ENCODE assay signal across 9 cellular contexts in the genomic region with DNA sequence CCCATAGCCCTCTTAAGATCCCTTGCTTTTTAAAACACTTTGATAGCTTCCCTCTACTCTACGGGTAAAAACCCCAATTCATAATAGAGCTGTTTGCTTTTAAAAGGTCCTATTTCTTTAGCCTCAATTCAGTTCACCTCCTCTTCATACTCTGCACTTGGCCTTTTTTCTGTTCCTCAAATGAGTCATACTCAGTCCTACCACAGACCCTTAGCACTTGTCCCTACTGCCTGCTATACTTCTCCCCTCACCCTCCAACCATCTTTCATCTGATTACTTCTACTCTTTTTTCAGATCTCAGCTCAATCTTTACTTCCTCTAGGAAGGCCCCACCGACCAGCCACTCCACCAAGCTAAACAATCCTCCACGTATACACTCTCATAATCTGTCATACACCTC. TPM values are rescaled to one million over a fixed set of nuclear protein-coding genes. Genes with fewer than 3 reads are reported as not detected.
DNase-seq lines count a peak whose midpoint lies in the region; ATAC-seq and TF ChIP-seq lines count a peak whose summit lies in the region.
"Had no signal": no experiment of that assay in that cellular context is flagged by ENCODE, and none has a peak within 500 bp of the region (broad histone marks: within the 10 kb centered on the region; RNA-seq: fewer than 3 reads in every experiment).

No MANE protein-coding gene starts in this region.

- H3K79me2 ChIP-seq in DOHH2 (ENCODE audit: control insufficient read depth, low read length) = peaks cover 75% of the 10 kb centered on the region
- H3K79me2 ChIP-seq in mesendoderm (ENCODE audit: control insufficient read depth, insufficient read depth, low read length) = peaks cover 27% of the 10 kb centered on the region
- H3K79me2 ChIP-seq in mammary epithelial cell (ENCODE audit: insufficient read depth, low read length) = peaks cover 78% of the 10 kb centered on the region

- H2AFZ ChIP-seq in mammary epithelial cell (ENCODE audit: low read depth, low read length) = no peak overlapping the region

- no peak overlapping the region for H2BK120ac ChIP-seq in mesendoderm (ENCODE audit: low read depth, low read length)

- CTCF ChIA-PET in WTC11 (lab: Charles Lee) (interaction anchor here (0.8 to 6.1 kb wide), 4 partner anchors 8 to 76 kb away, joined by 3 to 43 read pairs (median 5); partner anchors contain the start of gene DIAPH1), mammary epithelial cell (lab: Charles Lee; ENCODE audit: low non-redundant PET) (no interaction called here)

- H3K27me3 ChIP-seq in DOHH2 (ENCODE audit: control insufficient read depth, low read length) = no peaks in the 10 kb centered on the region
- H3K27me3 ChIP-seq in mesendoderm (ENCODE audit: insufficient read depth, low read length, poor library complexity) = no peaks in the 10 kb centered on the region
- no peaks in the 10 kb centered on the region for H3K27me3 ChIP-seq in mammary epithelial cell (ENCODE audit: insufficient read depth, low read length)

- dilution Hi-C loops in mammary epithelial cell (cut with HindIII; ENCODE audit: low sequenced_read_pairs) = no loop called here

- H4K5ac ChIP-seq in mesendoderm (ENCODE audit: low read length) = no peak overlapping the region

- no peak overlapping the region for H3K56ac ChIP-seq in mesendoderm (ENCODE audit: low read length)

- H3K27ac Mint-ChIP-seq in WTC11 (0 out of 2 replicates have a peak overlapping the region, but pooled peaks have one; percentile 2), chondrocyte (ENCODE audit: unreplicated experiment) (no peak overlapping the region)

- H3K9me2 ChIP-seq in DOHH2 (replicated peaks; ENCODE audit: control insufficient read depth, low read length) = no peaks in the 10 kb centered on the region

- H3K4me1 Mint-ChIP-seq in WTC11 = peaks cover 22% of the 10 kb centered on the region
- H3K4me1 Mint-ChIP-seq in chondrocyte (ENCODE audit: low read depth) = peaks cover 26% of the 10 kb centered on the region

- TF ChIP-seq CTCF in DOHH2 (IDR thresholded peaks at IDR 0.05; ENCODE audit: low read depth, low read length, poor library complexity, severe bottlenecking) (no peak), WTC11 (IDR thresholded peaks at IDR 0.05) (no peak), mammary epithelial cell (conservative IDR thresholded peaks at IDR 0.05 in 1 of 2, IDR thresholded peaks at IDR 0.05 in 1 of 2; ENCODE audit: extremely low read depth in 1 of 2, insufficient read depth in 1 of 2, low read depth in 1 of 2, low read length in 2 of 2) (no peak), chondrocyte (IDR thresholded peaks at IDR 0.05) (no peak)

- no peak overlapping the region for H3K4ac ChIP-seq in mesendoderm (ENCODE audit: low read depth, low read length)

- H3K9me3 ChIP-seq in DOHH2 (ENCODE audit: control insufficient read depth, insufficient read depth, low read length) = no peaks in the 10 kb centered on the region
- H3K9me3 ChIP-seq in mammary epithelial cell (replicated peaks; ENCODE audit: insufficient read depth, low read length) = no peaks in the 10 kb centered on the region

- H3K4me1 ChIP-seq in DOHH2 (ENCODE audit: control insufficient read depth, low read length) (peaks cover 36% of the 10 kb centered on the region), mesendoderm (ENCODE audit: control insufficient read depth, low read depth, low read length) (no peaks in the 10 kb centered on the region), mammary epithelial cell (ENCODE audit: insufficient read depth, low read length) (peaks cover 25% of the 10 kb centered on the region)

- peaks cover 15% of the 10 kb centered on the region for H3K79me1 ChIP-seq in mesendoderm (ENCODE audit: low read length)

- peak; percentile 56 for ATAC-seq in GM19463 (IDR thresholded peaks at IDR 0.05; ENCODE audit: unreplicated experiment)
- ATAC-seq in HG03159 (IDR thresholded peaks at IDR 0.05; ENCODE audit: unreplicated experiment) = peak; percentile 61
- no peak for ATAC-seq in WTC11

- H3K36me3 Mint-ChIP-seq in WTC11 (peaks cover 14% of the 10 kb centered on the region), chondrocyte (ENCODE audit: low read depth) (peaks cover 8% of the 10 kb centered on the region)

- H3K23ac ChIP-seq in mesendoderm (ENCODE audit: low read length) = no peak overlapping the region

- H2AK5ac ChIP-seq in mesendoderm (ENCODE audit: low read length) = no peak overlapping the region

- H3K36me3 ChIP-seq in DOHH2 (ENCODE audit: control insufficient read depth, low read length) (peaks cover 71% of the 10 kb centered on the region), mesendoderm (ENCODE audit: control insufficient read depth, insufficient read depth, low read length) (no peaks in the 10 kb centered on the region), mammary epithelial cell (ENCODE audit: insufficient read depth, low read length) (peaks cover 15% of the 10 kb centered on the region)

- H3F3A ChIP-seq in DOHH2 (ENCODE audit: control insufficient read depth, insufficient read depth) = peaks cover 6% of the 10 kb centered on the region

- WGBS in mesendoderm (ENCODE audit: extremely low coverage, insufficient coverage, low lambda C conversion rate) = 100% methylated on average over 1 of the region's 3 CpGs
- 98% methylated on average over 3 of the region's 3 CpGs for WGBS in mammary epithelial cell (ENCODE audit: low coverage, missing lambda C conversion rate)

- in situ Hi-C loops in mammary epithelial cell (cut with MboI; ENCODE audit: low sequenced_read_pairs in 2 of 2) = loop anchor here in 1 of 2 donors (10.0 kb wide), 1 partner anchor 49 kb away; no protein-coding TSS in a partner anchor

- H3K4me3 ChIP-seq in DOHH2 (ENCODE audit: low read length) (no peak overlapping the region), mesendoderm (ENCODE audit: low read length) (no peak overlapping the region), mammary epithelial cell (replicated peaks in 1 of 3; ENCODE audit: insufficient read depth in 1 of 3, low read depth in 2 of 3, low read length in 3 of 3) (no peak overlapping the region)

- H3K27ac ChIP-seq in DOHH2 (ENCODE audit: low read depth, low read length) (no peak overlapping the region), mesendoderm (ENCODE audit: low read depth, low read length) (no peak overlapping the region), mammary epithelial cell (ENCODE audit: insufficient read depth, low read depth, low read length) (no peak overlapping the region)

- no peak overlapping the region for H2BK5ac ChIP-seq in mesendoderm (ENCODE audit: low read length)

- H3K27me3 Mint-ChIP-seq in WTC11 (ENCODE audit: low read depth) = no peaks in the 10 kb centered on the region
- no peaks in the 10 kb centered on the region for H3K27me3 Mint-ChIP-seq in chondrocyte (ENCODE audit: low read depth)

- no peak for DNase-seq in WTC11 (ENCODE audit: low spot score)
- no peak for DNase-seq in NCI-H1105 treated with DMSO at 0.1 percent for 48 hours (lab: John Stamatoyannopoulos, UW)
- DNase-seq in mesendoderm = no peak
- DNase-seq in mammary epithelial cell = no peak
- DNase-seq in chondrocyte (ENCODE audit: low spot score) = no peak
- DNase-seq: NCI-H1930 had no signal

- H3K4me3 Mint-ChIP-seq in WTC11 = no peak overlapping the region
- H3K4me3 Mint-ChIP-seq in chondrocyte (ENCODE audit: unreplicated experiment) = no peak overlapping the region

- peak overlapping the region; percentile 74 for H3K4me2 ChIP-seq in DOHH2 (ENCODE audit: low read length)
- H3K4me2 ChIP-seq in mesendoderm (ENCODE audit: low read length) = no peak overlapping the region
- no peak overlapping the region for H3K4me2 ChIP-seq in mammary epithelial cell (ENCODE audit: insufficient read depth, low read depth, low read length)

- H3K18ac ChIP-seq in mesendoderm (ENCODE audit: low read length) = no peak overlapping the region

- H3K9ac ChIP-seq in mesendoderm (ENCODE audit: low read length) (no peak overlapping the region), mammary epithelial cell (ENCODE audit: insufficient read depth, low read length) (no peak overlapping the region)

- no peak overlapping the region for H4K8ac ChIP-seq in mesendoderm (ENCODE audit: low read depth, low read length)

- intact Hi-C loops in mammary epithelial cell (cut with micrococcal nuclease) = no loop called here

- H4K20me1 ChIP-seq in DOHH2 (ENCODE audit: control insufficient read depth, insufficient read depth, low read depth, low read length) (peaks cover 21% of the 10 kb centered on the region; the same call in 1 of the 2 replicates), mammary epithelial cell (ENCODE audit: insufficient read depth, low read length) (no peaks in the 10 kb centered on the region)

- H2BK15ac ChIP-seq in mesendoderm (replicated peaks; ENCODE audit: low read depth) = no peak overlapping the region

- POLR2A ChIA-PET in WTC11 (lab: Charles Lee) = no interaction called here

- no TSS peak for BruUV-seq in mammary epithelial cell (replicated peaks; lab: Mats Ljungman, UMichigan)

- H3K9me3 Mint-ChIP-seq in WTC11 = no peaks in the 10 kb centered on the region
- no peaks in the 10 kb centered on the region for H3K9me3 Mint-ChIP-seq in chondrocyte (ENCODE audit: low read depth)

RNA-seq across cellular contexts. Expression of gene HDAC3, which starts 2.5 kb away (rescaled TPM):
- total RNA-seq in WTC11 (2021) (84.7 to 96.2 TPM (median 94.5 TPM) in 3 replicates), mammary epithelial cell (10 to 100 TPM; 57.7 to 61.5 TPM), chondrocyte (46.5 to 55.4 TPM (median 47.8 TPM) in 3 replicates)
- polyA plus RNA-seq in mesendoderm (2013, experiment 1 of 2) = 65.6 TPM
- polyA plus RNA-seq in mesendoderm (2013, experiment 2 of 2) = 64.3 TPM
- polyA plus RNA-seq in mammary epithelial cell = 84.5 TPM
- 163 TPM for polyA minus RNA-seq in mammary epithelial cell

RNA-seq across cellular contexts. Expression of gene RELL2, which starts 2.6 kb away (rescaled TPM):
- total RNA-seq in WTC11 (2021) (19.3 to 23.8 TPM (median 21.4 TPM) in 3 replicates), mammary epithelial cell (10 to 100 TPM in 1 of 2 donors, 1 to 10 TPM in 1; 5.7 to 12.1 TPM), chondrocyte (2.9 to 6.1 TPM (median 5.2 TPM) in 3 replicates)
- 4.3 TPM for polyA plus RNA-seq in mesendoderm (2013, experiment 1 of 2)
- 4.2 TPM for polyA plus RNA-seq in mesendoderm (2013, experiment 2 of 2)
- polyA plus RNA-seq in mammary epithelial cell = 11.0 TPM
- 14.6 TPM for polyA minus RNA-seq in mammary epithelial cell

RNA-seq across cellular contexts. Expression of gene DIAPH1, which starts 15.4 kb away (rescaled TPM):
- total RNA-seq in WTC11 (2021) (90.9 to 109 TPM (median 96.0 TPM) in 3 replicates), mammary epithelial cell (100 to 1,000 TPM in 1 of 2 donors, 10 to 100 TPM in 1; 52.0 to 178 TPM), chondrocyte (44.1 to 56.2 TPM (median 44.9 TPM) in 3 replicates)
- polyA plus RNA-seq in mesendoderm (2013, experiment 1 of 2) = 75.1 TPM
- 72.9 TPM for polyA plus RNA-seq in mesendoderm (2013, experiment 2 of 2)
- polyA plus RNA-seq in mammary epithelial cell = 128 TPM
- 507 TPM for polyA minus RNA-seq in mammary epithelial cell

RNA-seq across cellular contexts. Expression of gene FCHSD1, which starts 17.1 kb away (rescaled TPM):
- total RNA-seq in WTC11 (2021) (43.6 to 50.3 TPM (median 44.8 TPM) in 3 replicates), mammary epithelial cell (10 to 100 TPM; 23.7 to 32.0 TPM), chondrocyte (16.4 to 29.8 TPM (median 24.7 TPM) in 3 replicates)
- 7.9 TPM for polyA plus RNA-seq in mesendoderm (2013, experiment 1 of 2)
- 8.7 TPM for polyA plus RNA-seq in mesendoderm (2013, experiment 2 of 2)
- 12.3 TPM for polyA plus RNA-seq in mammary epithelial cell
- polyA minus RNA-seq in mammary epithelial cell = 17.2 TPM

RNA-seq across cellular contexts. Expression of gene ARAP3, which starts 47.9 kb away (rescaled TPM):
- total RNA-seq in WTC11 (2021) (51.2 to 60.4 TPM (median 53.4 TPM) in 3 replicates), mammary epithelial cell (10 to 100 TPM in 1 of 2 donors, 1 to 10 TPM in 1; 6.0 to 10.0 TPM), chondrocyte (1.3 to 7.1 TPM (median 5.9 TPM) in 3 replicates)
- 8.7 TPM for polyA plus RNA-seq in mesendoderm (2013, experiment 1 of 2)
- polyA plus RNA-seq in mesendoderm (2013, experiment 2 of 2) = 8.7 TPM
- polyA plus RNA-seq in mammary epithelial cell = 6.0 TPM
- 18.6 TPM for polyA minus RNA-seq in mammary epithelial cell
